Comparison of ENCODE assay signal across 8 cellular contexts in genomic region chr1:151944859-151945575, GRCh38. TPM values are rescaled to one million over a fixed set of nuclear protein-coding genes. Genes with fewer than 3 reads are reported as not detected.
DNase-seq lines count a peak whose midpoint lies in the region; ATAC-seq and TF ChIP-seq lines count a peak whose summit lies in the region.

No MANE protein-coding gene starts in this region.

- no peak overlapping the region for H3K27ac ChIP-seq in HEK293 (ENCODE audit: extremely low read depth, low read depth, low read length)
- H3K27ac ChIP-seq in foreskin keratinocyte: peak overlapping the region; percentile 94
- H3K27ac ChIP-seq in smooth muscle cell (ENCODE audit: low read depth): peak overlapping the region; percentile 89

- H3K27me3 ChIP-seq in foreskin keratinocyte (no peaks in the 10 kb centered on the region), smooth muscle cell (ENCODE audit: low read depth) (no peaks in the 10 kb centered on the region)

- H3K4me1 ChIP-seq in HEK293 (ENCODE audit: control insufficient read depth, insufficient read depth, low read length) (peaks cover 15% of the 10 kb centered on the region), foreskin keratinocyte (peaks cover 26% of the 10 kb centered on the region), smooth muscle cell (ENCODE audit: low read depth) (no peaks in the 10 kb centered on the region)

- TF ChIP-seq CTCF in HEK293 (tag by site-specific recombination; IDR thresholded peaks at IDR 0.05) (no peak), foreskin keratinocyte (conservative IDR thresholded peaks at IDR 0.05) (no peak), smooth muscle cell (IDR thresholded peaks at IDR 0.05; ENCODE audit: borderline replicate concordance, insufficient read depth, poor library complexity, severe bottlenecking) (no peak)

- 69% methylated on average over 3 of the region's 3 CpGs for whole genome bisulfite sequencing in smooth muscle cell (ENCODE audit: low lambda C conversion rate)

- peaks cover 4% of the 10 kb centered on the region for H3F3A ChIP-seq in smooth muscle cell (ENCODE audit: low read depth)

- CTCF ChIA-PET in HEK293 (lab: Yijun Ruan, JAX): interaction anchor here (0.7 to 2.3 kb wide), 5 partner anchors 9 to 90 kb away, joined by 5 to 13 read pairs (median 8); no protein-coding TSS in a partner anchor

- H3K4me3 ChIP-seq in HEK293 (ENCODE audit: low read depth, low read length): no peak overlapping the region
- no peak overlapping the region for H3K4me3 ChIP-seq in smooth muscle cell

- peak overlapping the region; percentile 50 for H3K4me2 ChIP-seq in smooth muscle cell

- H2AFZ ChIP-seq in smooth muscle cell (ENCODE audit: low read depth): peak overlapping the region; percentile 42

- peaks cover 6% of the 10 kb centered on the region for H3K36me3 Mint-ChIP-seq in T-helper 17 cell (ENCODE audit: low read depth)

- H3K9ac ChIP-seq in smooth muscle cell (ENCODE audit: low read depth): peak overlapping the region; percentile 85

- no peaks in the 10 kb centered on the region for H3K27me3 Mint-ChIP-seq in T-helper 17 cell

- no peaks in the 10 kb centered on the region for H3K9me3 ChIP-seq in HEK293 (ENCODE audit: control insufficient read depth, insufficient read depth, low read depth, low read length)
- H3K9me3 ChIP-seq in T-helper 17 cell (ENCODE audit: control insufficient read depth, low read length, poor library complexity, severe bottlenecking): no peaks in the 10 kb centered on the region
- H3K9me3 ChIP-seq in smooth muscle cell (replicated peaks; ENCODE audit: low read depth): no peaks in the 10 kb centered on the region

- no peaks in the 10 kb centered on the region for H3K36me3 ChIP-seq in HEK293 (ENCODE audit: control insufficient read depth in 2 of 2, insufficient read depth in 1 of 2, low read length in 2 of 2)
- H3K36me3 ChIP-seq in smooth muscle cell (ENCODE audit: low read depth): no peaks in the 10 kb centered on the region

- ATAC-seq in T-helper 17 cell (no peak), foreskin keratinocyte (no peak), GM21423 (IDR thresholded peaks at IDR 0.05; ENCODE audit: unreplicated experiment) (no peak), HG03378 (IDR thresholded peaks at IDR 0.05; ENCODE audit: unreplicated experiment) (no peak)

- H3K4me1 Mint-ChIP-seq in T-helper 17 cell: peaks cover 44% of the 10 kb centered on the region

- no peaks in the 10 kb centered on the region for H3K79me2 ChIP-seq in smooth muscle cell (ENCODE audit: low read depth)

- POLR2A ChIA-PET in HEK293 (lab: Yijun Ruan, JAX): interaction anchor here (0.5 to 1.1 kb wide), 3 partner anchors 10 to 767 kb away, joined by 3 to 4 read pairs (median 4); no protein-coding TSS in a partner anchor

- no peak for DNase-seq in T-helper 17 cell
- DNase-seq in foreskin keratinocyte: no peak
- DNase-seq in smooth muscle cell (lab: John Stamatoyannopoulos, UW; ENCODE audit: unreplicated experiment): no peak
- no peak for DNase-seq in DMS 273 (lab: John Stamatoyannopoulos, UW; ENCODE audit: unreplicated experiment)
- no peak for DNase-seq in NCI-H524 treated with DMSO at 0.1 percent for 48 hours (lab: John Stamatoyannopoulos, UW)

- H4K20me1 ChIP-seq in smooth muscle cell (ENCODE audit: low read depth): no peaks in the 10 kb centered on the region

- H3K27ac Mint-ChIP-seq in T-helper 17 cell: peak overlapping the region; percentile 100

- H3K4me3 Mint-ChIP-seq in T-helper 17 cell: peak overlapping the region; percentile 89

TF ChIP-seq in HEK293, 187 proteins besides CTCF, POLR2A, EP300 and RAD21:
- peak; percentile 21 for TF ChIP-seq ZNF366 (tag by site-specific recombination; conservative IDR thresholded peaks at IDR 0.05)
- no peak for TF ChIP-seq MYNN (tag by site-specific recombination; IDR thresholded peaks at IDR 0.05; ENCODE audit: borderline replicate concordance)
- TF ChIP-seq TCF7L2 (IDR thresholded peaks at IDR 0.05; ENCODE audit: borderline replicate concordance, low read depth, low read length): no peak
- TF ChIP-seq, protein P1, sequence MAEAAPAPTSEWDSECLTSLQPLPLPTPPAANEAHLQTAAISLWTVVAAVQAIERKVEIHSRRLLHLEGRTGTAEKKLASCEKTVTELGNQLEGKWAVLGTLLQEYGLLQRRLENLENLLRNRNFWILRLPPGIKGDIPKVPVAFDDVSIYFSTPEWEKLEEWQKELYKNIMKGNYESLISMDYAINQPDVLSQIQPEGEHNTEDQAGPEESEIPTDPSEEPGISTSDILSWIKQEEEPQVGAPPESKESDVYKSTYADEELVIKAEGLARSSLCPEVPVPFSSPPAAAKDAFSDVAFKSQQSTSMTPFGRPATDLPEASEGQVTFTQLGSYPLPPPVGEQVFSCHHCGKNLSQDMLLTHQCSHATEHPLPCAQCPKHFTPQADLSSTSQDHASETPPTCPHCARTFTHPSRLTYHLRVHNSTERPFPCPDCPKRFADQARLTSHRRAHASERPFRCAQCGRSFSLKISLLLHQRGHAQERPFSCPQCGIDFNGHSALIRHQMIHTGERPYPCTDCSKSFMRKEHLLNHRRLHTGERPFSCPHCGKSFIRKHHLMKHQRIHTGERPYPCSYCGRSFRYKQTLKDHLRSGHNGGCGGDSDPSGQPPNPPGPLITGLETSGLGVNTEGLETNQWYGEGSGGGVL (tag by site-specific recombination; IDR thresholded peaks at IDR 0.05): peak; percentile 0; the same call in 1 of the 2 replicates
- TF ChIP-seq ZEB2 (tag by site-specific recombination; IDR thresholded peaks at IDR 0.05): peak; percentile 4; the same call in 1 of the 2 replicates
- TF ChIP-seq ZNF433 (tag by site-specific recombination; IDR thresholded peaks at IDR 0.05; ENCODE audit: low read depth): no peak
- 0 out of 2 replicates have a peak, but pooled peaks have one; percentile 2 for TF ChIP-seq ZNF146 (tag by site-specific recombination; IDR thresholded peaks at IDR 0.05)
- TF ChIP-seq SP2 (tag by site-specific recombination; IDR thresholded peaks at IDR 0.05): 0 out of 2 replicates have a peak, but pooled peaks have one; percentile 1
- TF ChIP-seq ZNF629 (tag by site-specific recombination; IDR thresholded peaks at IDR 0.05): peak; percentile 13; the same call in 1 of the 2 replicates
- TF ChIP-seq SP3 (tag by site-specific recombination; IDR thresholded peaks at IDR 0.05): no peak

RNA-seq across cellular contexts. Expression of gene THEM4, which starts 35.7 kb away (rescaled TPM):
- total RNA-seq in T-helper 17 cell (10 to 100 TPM; 42.2 to 57.3 TPM), foreskin keratinocyte (13.2 and 14.0 TPM in 2 replicates), smooth muscle cell (11.8 and 14.4 TPM in 2 replicates)
- polyA plus RNA-seq in foreskin keratinocyte (10.5 and 10.7 TPM in 2 replicates), smooth muscle cell (15.9 and 19.0 TPM in 2 replicates)

RNA-seq across cellular contexts. Expression of gene S100A10, which starts 48.6 kb away (rescaled TPM):
- total RNA-seq in T-helper 17 cell: 100 to 1,000 TPM; 317 to 349 TPM
- 1,585 and 1,601 TPM in 2 replicates for total RNA-seq in foreskin keratinocyte
- 2,964 and 3,214 TPM in 2 replicates for polyA plus RNA-seq in foreskin keratinocyte
- 339 and 477 TPM in 2 replicates for total RNA-seq in smooth muscle cell
- polyA plus RNA-seq in smooth muscle cell: 1,351 and 2,073 TPM in 2 replicates
